Comparison of ENCODE assay signal across 27 cellular contexts in the genomic region with DNA sequence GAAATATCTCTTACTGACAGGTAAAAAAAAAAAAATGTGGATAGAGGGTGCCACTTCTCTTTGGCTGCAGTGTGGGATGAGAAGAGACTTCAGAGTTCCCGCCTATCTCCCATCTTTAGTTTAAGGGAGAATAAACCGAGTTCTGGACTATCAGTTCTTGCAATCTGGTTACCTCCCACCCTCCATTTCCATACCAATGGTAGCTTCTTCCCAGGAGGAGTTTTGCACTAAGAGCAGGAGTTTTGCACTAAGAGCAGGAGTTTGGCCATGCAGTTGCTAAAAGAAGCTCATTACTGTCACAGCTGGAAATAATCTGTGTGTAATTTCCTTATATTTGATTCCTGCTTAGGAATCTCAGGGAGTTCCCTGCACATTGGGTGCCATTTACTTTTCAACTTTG.
"Had no signal": no experiment of that assay in that cellular context is flagged by ENCODE, and none has a peak within 500 bp of the region (broad histone marks: within the 10 kb centered on the region; RNA-seq: fewer than 3 reads in every experiment).

No MANE protein-coding gene starts in this region.

- DNase-seq: activated CD4-positive, alpha-beta memory T cell treated with anti-CD3 and anti-CD28 coated beads, Interleukin-2, amount 10 ng/mL, durations not matched to agents 7 days and 5 days; activated CD4-positive, alpha-beta T cell treated with anti-CD3 and anti-CD28 coated beads for 1 hour; activated CD4-positive, alpha-beta T cell treated with anti-CD3 and anti-CD28 coated beads for 4 hours; activated CD4-positive, alpha-beta T cell treated with anti-CD3 and anti-CD28 coated beads, Interleukin-2, amount 10 ng/mL, durations not matched to agents 7 days and 5 days; activated CD4-positive, alpha-beta T cell treated with anti-CD3 and anti-CD28 coated beads, Interleukin-2, amount 50 U/mL, for 4 hours; activated CD8-positive, alpha-beta memory T cell treated with anti-CD3 and anti-CD28 coated beads, Interleukin-2, amount 50 U/mL, for 48 hours; activated effector memory CD4-positive, alpha-beta T cell treated with Interleukin-2 at 50 U/mL for 16 hours; activated gamma-delta T cell treated with Interleukin-2 at 50 U/mL for 16 hours; activated naive CD4-positive, alpha-beta T cell treated with anti-CD3 and anti-CD28 coated beads, Interleukin-2, amount 50 U/mL, for 16 hours; activated naive CD4-positive, alpha-beta T cell treated with Interleukin-2 at 50 U/mL for 16 hours; activated T-cell treated with anti-CD3 and anti-CD28 coated beads for 4 hours; activated T-cell treated with anti-CD3 and anti-CD28 coated beads, Interleukin-2, amount 50 U/mL, for 4 hours; amniotic stem cell; anterior cingulate cortex; brain microvascular endothelial cell; dorsolateral prefrontal cortex; effector memory CD4-positive, alpha-beta T cell; erythroblast; foreskin melanocyte; T-helper 2 cell had no signal

- H3K4me3 ChIP-seq: coronary artery, dorsolateral prefrontal cortex, esophagus muscularis mucosa, gastroesophageal sphincter had no signal

- H3K9me3 ChIP-seq: esophagus muscularis mucosa, gastroesophageal sphincter had no signal

- H3K36me3 Mint-ChIP-seq: activated naive CD8-positive, alpha-beta T cell had no signal

- H3K27ac ChIP-seq: brain microvascular endothelial cell, coronary artery, dorsolateral prefrontal cortex, esophagus muscularis mucosa, gastroesophageal sphincter had no signal

- ATAC-seq: activated T-cell treated with anti-CD3 and anti-CD28 coated beads, Interleukin-2, amount 50 U/mL, for 4 hours; activated T-helper 17 cell treated with anti-CD3 and anti-CD28 coated beads, Interleukin-2, amount 50 U/mL, for 72 hours; gastroesophageal sphincter had no signal

- H3K4me1 Mint-ChIP-seq: activated CD4-positive, alpha-beta memory T cell treated with anti-CD3 and anti-CD28 coated beads, Interleukin-2, amount 10 ng/mL, durations not matched to agents 7 days and 5 days; activated CD4-positive, alpha-beta T cell treated with anti-CD3 and anti-CD28 coated beads, Interleukin-2, amount 10 ng/mL, durations not matched to agents 7 days and 5 days; activated T-helper 17 cell treated with anti-CD3 and anti-CD28 coated beads, Interleukin-2, amount 50 U/mL, for 72 hours; central memory CD8-positive, alpha-beta T cell had no signal

- H3K9me3 Mint-ChIP-seq: activated CD4-positive, alpha-beta memory T cell treated with anti-CD3 and anti-CD28 coated beads, Interleukin-2, amount 10 ng/mL, durations not matched to agents 7 days and 5 days; activated CD4-positive, alpha-beta T cell treated with anti-CD3 and anti-CD28 coated beads, Interleukin-2, amount 10 ng/mL, durations not matched to agents 7 days and 5 days; activated T-cell treated with anti-CD3 and anti-CD28 coated beads, Interleukin-2, amount 50 U/mL, for 4 hours; activated T-helper 17 cell treated with anti-CD3 and anti-CD28 coated beads, Interleukin-2, amount 50 U/mL, for 72 hours; central memory CD8-positive, alpha-beta T cell; dendritic cell treated with granulocyte-macrophage colony-stimulating factor and Interleukin-4, amounts not matched to agents 40 ng/mL and 50 ng/mL, for 4 days had no signal

- H3K27me3 Mint-ChIP-seq: activated CD4-positive, alpha-beta memory T cell treated with anti-CD3 and anti-CD28 coated beads, Interleukin-2, amount 10 ng/mL, durations not matched to agents 7 days and 5 days; activated naive CD8-positive, alpha-beta T cell; central memory CD8-positive, alpha-beta T cell; dendritic cell treated with granulocyte-macrophage colony-stimulating factor and Interleukin-4, amounts not matched to agents 40 ng/mL and 50 ng/mL, for 4 days had no signal

- H3K4me3 Mint-ChIP-seq: activated CD4-positive, alpha-beta memory T cell treated with anti-CD3 and anti-CD28 coated beads, Interleukin-2, amount 10 ng/mL, durations not matched to agents 7 days and 5 days; activated CD4-positive, alpha-beta T cell treated with anti-CD3 and anti-CD28 coated beads, Interleukin-2, amount 10 ng/mL, durations not matched to agents 7 days and 5 days; activated naive CD8-positive, alpha-beta T cell; activated T-cell treated with anti-CD3 and anti-CD28 coated beads, Interleukin-2, amount 50 U/mL, for 4 hours; activated T-helper 17 cell treated with anti-CD3 and anti-CD28 coated beads, Interleukin-2, amount 50 U/mL, for 72 hours; central memory CD8-positive, alpha-beta T cell; dendritic cell treated with granulocyte-macrophage colony-stimulating factor and Interleukin-4, amounts not matched to agents 40 ng/mL and 50 ng/mL, for 4 days had no signal

- H3K36me3 ChIP-seq: brain microvascular endothelial cell, esophagus muscularis mucosa, gastroesophageal sphincter had no signal

- H3K27ac Mint-ChIP-seq: activated CD4-positive, alpha-beta memory T cell treated with anti-CD3 and anti-CD28 coated beads, Interleukin-2, amount 10 ng/mL, durations not matched to agents 7 days and 5 days; activated CD4-positive, alpha-beta T cell treated with anti-CD3 and anti-CD28 coated beads, Interleukin-2, amount 10 ng/mL, durations not matched to agents 7 days and 5 days; activated naive CD8-positive, alpha-beta T cell; activated T-helper 17 cell treated with anti-CD3 and anti-CD28 coated beads, Interleukin-2, amount 50 U/mL, for 72 hours; dendritic cell treated with granulocyte-macrophage colony-stimulating factor and Interleukin-4, amounts not matched to agents 40 ng/mL and 50 ng/mL, for 4 days had no signal

- H3K27me3 ChIP-seq: brain microvascular endothelial cell, dorsolateral prefrontal cortex, esophagus muscularis mucosa, gastroesophageal sphincter had no signal

- H3K4me1 ChIP-seq: esophagus muscularis mucosa, gastroesophageal sphincter had no signal
